9 cellular contexts compared by ENCODE assay signal in the genomic region with DNA sequence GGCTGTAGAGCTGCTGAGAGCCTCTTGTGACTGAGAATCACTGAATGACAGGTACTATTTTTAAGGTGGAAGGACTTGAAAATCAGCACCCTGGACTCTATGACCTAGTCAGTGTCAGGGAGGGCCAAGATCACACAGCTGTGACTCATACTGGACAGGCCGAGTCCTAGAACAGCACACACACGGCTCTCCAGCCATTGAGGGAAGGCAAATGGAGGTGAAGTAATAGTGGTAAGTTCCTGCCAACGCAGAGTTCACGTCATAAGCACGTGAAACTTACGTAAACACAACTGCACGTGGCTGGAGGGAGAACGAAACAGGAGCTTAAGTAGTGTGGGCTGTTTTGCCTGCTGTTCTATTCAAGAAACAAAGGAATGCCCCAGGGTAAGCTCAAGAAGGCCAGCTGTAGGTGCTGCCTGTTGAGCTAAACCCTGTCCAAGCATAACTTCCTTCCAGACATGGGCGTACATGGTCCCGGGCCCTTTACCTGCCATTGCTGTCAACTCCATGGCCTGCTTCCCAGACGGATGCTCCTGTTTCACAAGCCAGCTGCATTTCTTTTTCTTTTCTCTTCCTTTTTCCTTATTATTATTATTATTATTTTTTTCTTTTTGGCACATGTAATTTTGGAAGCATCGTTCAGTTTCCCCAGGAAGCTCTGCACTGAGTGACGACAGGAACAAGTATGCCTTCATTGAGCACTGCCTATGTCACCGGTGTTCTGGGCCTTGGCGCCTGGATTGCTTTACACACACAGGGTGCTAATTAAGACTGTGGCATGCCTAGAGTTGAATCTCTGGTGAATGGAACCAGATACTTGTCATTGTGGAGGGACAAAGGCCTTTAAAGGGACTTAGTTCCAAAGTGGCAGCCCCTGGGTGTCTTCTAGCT. TPM values are rescaled to one million over a fixed set of nuclear protein-coding genes. Genes with fewer than 3 reads are reported as not detected.
DNase-seq lines count a peak whose midpoint lies in the region; ATAC-seq and TF ChIP-seq lines count a peak whose summit lies in the region.
"Had no signal": no experiment of that assay in that cellular context is flagged by ENCODE, and none has a peak within 500 bp of the region (broad histone marks: within the 10 kb centered on the region; RNA-seq: fewer than 3 reads in every experiment).

No MANE protein-coding gene starts in this region.

- no peak overlapping the region for H3K4me3 ChIP-seq in HFF-Myc (replicated peaks; ENCODE audit: low read depth, low read length)
- H3K4me3 ChIP-seq in right atrium auricular region: no peak overlapping the region

- H3K36me3 ChIP-seq in right atrium auricular region: no peaks in the 10 kb centered on the region

- ATAC-seq in GM21786 (IDR thresholded peaks at IDR 0.05; ENCODE audit: unreplicated experiment) (no peak), HG02970 (IDR thresholded peaks at IDR 0.05; ENCODE audit: low FRiP score, unreplicated experiment) (no peak), SK-N-SH treated with all-trans-retinoic acid at 6 μM for 48 hours (no peak)

- no peaks in the 10 kb centered on the region for H3K9me3 ChIP-seq in right atrium auricular region

- peaks cover 0 to 55% of the 10 kb centered on the region in 2 donors for H3K4me1 ChIP-seq in right atrium auricular region

- H3K27ac ChIP-seq in right atrium auricular region: peak overlapping the region; percentile 80 to 82

- H3K27me3 ChIP-seq in right atrium auricular region: no peaks in the 10 kb centered on the region

- TF ChIP-seq CTCF in HFF-Myc (IDR thresholded peaks at IDR 0.05; ENCODE audit: low read depth, low read length, missing control alignments) (no peak), right atrium auricular region (IDR thresholded peaks at IDR 0.05) (no peak)

- DNase-seq in HFF-Myc (ENCODE audit: extremely low read depth, low read depth): peak; percentile 37
- DNase-seq in SKM-1 treated with dmso at 0.1 percent for 144 hours (lab: John Stamatoyannopoulos, UW; ENCODE audit: unreplicated experiment): peak; percentile 75
- DNase-seq in right atrium auricular region (ENCODE audit: low spot score): peak; percentile 95
- peak; percentile 61 for DNase-seq in stromal cell of bone marrow (ENCODE audit: low read depth)
- no peak for DNase-seq in stimulated activated CD4-positive, alpha-beta T cell treated with anti-CD3 and anti-CD28 coated beads, Interleukin-1b, Interleukin-23, amount 100 ng/mL, for 48 hours
- DNase-seq: stimulated activated CD4-positive, alpha-beta T cell treated with anti-CD3 and anti-CD28 coated beads, Interleukin-4, amount 100 ng/mL, for 24 hours had no signal

TF ChIP-seq in SK-N-SH treated with all-trans-retinoic acid at 6 μM for 48 hours, 23 proteins besides CTCF, POLR2A, EP300 and RAD21:
- no peak for TF ChIP-seq ZNF8 (CRISPR knock-in tag; IDR thresholded peaks at IDR 0.05)
- TF ChIP-seq, protein P1, sequence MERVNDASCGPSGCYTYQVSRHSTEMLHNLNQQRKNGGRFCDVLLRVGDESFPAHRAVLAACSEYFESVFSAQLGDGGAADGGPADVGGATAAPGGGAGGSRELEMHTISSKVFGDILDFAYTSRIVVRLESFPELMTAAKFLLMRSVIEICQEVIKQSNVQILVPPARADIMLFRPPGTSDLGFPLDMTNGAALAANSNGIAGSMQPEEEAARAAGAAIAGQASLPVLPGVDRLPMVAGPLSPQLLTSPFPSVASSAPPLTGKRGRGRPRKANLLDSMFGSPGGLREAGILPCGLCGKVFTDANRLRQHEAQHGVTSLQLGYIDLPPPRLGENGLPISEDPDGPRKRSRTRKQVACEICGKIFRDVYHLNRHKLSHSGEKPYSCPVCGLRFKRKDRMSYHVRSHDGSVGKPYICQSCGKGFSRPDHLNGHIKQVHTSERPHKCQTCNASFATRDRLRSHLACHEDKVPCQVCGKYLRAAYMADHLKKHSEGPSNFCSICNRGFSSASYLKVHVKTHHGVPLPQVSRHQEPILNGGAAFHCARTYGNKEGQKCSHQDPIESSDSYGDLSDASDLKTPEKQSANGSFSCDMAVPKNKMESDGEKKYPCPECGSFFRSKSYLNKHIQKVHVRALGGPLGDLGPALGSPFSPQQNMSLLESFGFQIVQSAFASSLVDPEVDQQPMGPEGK (CRISPR knock-in tag; IDR thresholded peaks at IDR 0.05; ENCODE audit: borderline replicate concordance): no peak
- no peak for TF ChIP-seq ZNF565 (CRISPR knock-in tag; conservative IDR thresholded peaks at IDR 0.05; ENCODE audit: low read depth)

RNA-seq across cellular contexts. Expression of a gene that starts 10.2 kb away (rescaled TPM):
- total RNA-seq in right atrium auricular region: 1 to 10 TPM; 3.9 to 6.5 TPM
